1 cellular context compared by ENCODE assay signal in the genomic region with DNA sequence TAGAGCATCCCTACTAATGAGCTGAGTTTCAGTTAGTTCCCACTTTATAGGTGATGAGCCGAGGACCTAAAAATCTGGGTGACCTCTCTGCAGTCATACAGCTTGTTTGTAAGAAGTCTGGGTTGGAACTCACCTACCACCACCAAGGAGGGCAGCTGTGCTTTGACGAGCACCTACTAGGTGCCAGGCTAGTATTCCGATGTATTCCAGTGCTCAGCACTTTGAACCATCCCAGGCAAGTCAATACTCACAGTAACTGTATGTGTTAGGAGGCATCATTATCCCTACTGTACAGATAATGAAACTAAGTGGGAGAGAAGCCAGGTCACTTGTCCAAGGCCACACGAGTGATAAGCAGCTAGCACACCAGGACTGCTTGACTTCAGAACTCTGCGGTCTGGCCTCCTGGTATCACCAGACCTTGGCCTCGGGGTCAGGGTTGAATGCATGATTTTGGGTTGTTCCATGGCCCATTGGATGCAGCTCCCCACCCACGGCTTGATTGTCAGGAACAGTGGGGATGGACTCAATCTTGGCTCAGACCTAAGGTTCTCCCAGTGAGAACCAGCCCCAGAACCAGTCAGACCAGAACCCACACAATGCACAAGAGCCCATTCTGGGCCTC.
TF ChIP-seq lines count a peak whose summit lies in the region.

No MANE protein-coding gene starts in this region.

TF ChIP-seq in HepG2, 621 proteins besides CTCF, POLR2A, EP300 and RAD21 (continued from another document and continues in another):
- TF ChIP-seq ZNF276 (CRISPR knock-in tag; IDR thresholded peaks at IDR 0.05; ENCODE audit: low read depth): 0 out of 2 replicates have a peak, but pooled peaks have one; percentile 48
- no peak for TF ChIP-seq TERF1 (CRISPR knock-in tag; IDR thresholded peaks at IDR 0.05)
- peak; percentile 66; the same call in 1 of the 2 replicates for TF ChIP-seq ZNF121 (CRISPR knock-in tag; IDR thresholded peaks at IDR 0.05)
- peak; percentile 43 for TF ChIP-seq SMAD3 (CRISPR knock-in tag; IDR thresholded peaks at IDR 0.05)
- no peak for TF ChIP-seq ZNF20 (CRISPR knock-in tag; IDR thresholded peaks at IDR 0.05)
- TF ChIP-seq ZNF816 (CRISPR knock-in tag; IDR thresholded peaks at IDR 0.05; ENCODE audit: borderline replicate concordance): no peak
- peak; percentile 88 for TF ChIP-seq GATA4 (IDR thresholded peaks at IDR 0.05; ENCODE audit: borderline replicate concordance, low read depth)
- TF ChIP-seq ZNF670 (CRISPR knock-in tag; IDR thresholded peaks at IDR 0.05; ENCODE audit: borderline replicate concordance): no peak
- TF ChIP-seq ZFP36L1 (CRISPR knock-in tag; IDR thresholded peaks at IDR 0.05): peak; percentile 85
- TF ChIP-seq ZNF12 (CRISPR knock-in tag; IDR thresholded peaks at IDR 0.05): no peak
- no peak for TF ChIP-seq ZBTB2 (CRISPR knock-in tag; IDR thresholded peaks at IDR 0.05; ENCODE audit: low read depth)
- peak; percentile 93; the same call in 1 of the 2 replicates for TF ChIP-seq ESRRA (CRISPR knock-in tag; IDR thresholded peaks at IDR 0.05; ENCODE audit: low read depth)
- no peak for TF ChIP-seq FOXA1 (IDR thresholded peaks at IDR 0.05)
- TF ChIP-seq FOXA1 (CRISPR knock-in tag; IDR thresholded peaks at IDR 0.05): peak; percentile 60
- peak; percentile 65 for TF ChIP-seq ZFX (CRISPR knock-in tag; IDR thresholded peaks at IDR 0.05; ENCODE audit: low read depth)
- no peak for TF ChIP-seq ZNF672 (CRISPR knock-in tag; IDR thresholded peaks at IDR 0.05)
- TF ChIP-seq, protein P1, sequence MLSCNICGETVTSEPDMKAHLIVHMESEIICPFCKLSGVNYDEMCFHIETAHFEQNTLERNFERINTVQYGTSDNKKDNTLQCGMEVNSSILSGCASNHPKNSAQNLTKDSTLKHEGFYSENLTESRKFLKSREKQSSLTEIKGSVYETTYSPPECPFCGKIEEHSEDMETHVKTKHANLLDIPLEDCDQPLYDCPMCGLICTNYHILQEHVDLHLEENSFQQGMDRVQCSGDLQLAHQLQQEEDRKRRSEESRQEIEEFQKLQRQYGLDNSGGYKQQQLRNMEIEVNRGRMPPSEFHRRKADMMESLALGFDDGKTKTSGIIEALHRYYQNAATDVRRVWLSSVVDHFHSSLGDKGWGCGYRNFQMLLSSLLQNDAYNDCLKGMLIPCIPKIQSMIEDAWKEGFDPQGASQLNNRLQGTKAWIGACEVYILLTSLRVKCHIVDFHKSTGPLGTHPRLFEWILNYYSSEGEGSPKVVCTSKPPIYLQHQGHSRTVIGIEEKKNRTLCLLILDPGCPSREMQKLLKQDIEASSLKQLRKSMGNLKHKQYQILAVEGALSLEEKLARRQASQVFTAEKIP (CRISPR knock-in tag; IDR thresholded peaks at IDR 0.05; ENCODE audit: borderline replicate concordance): no peak
- peak; percentile 21; the same call in 1 of the 2 replicates for TF ChIP-seq HIVEP1 (CRISPR knock-in tag; IDR thresholded peaks at IDR 0.05)
- TF ChIP-seq ONECUT2 (CRISPR knock-in tag; IDR thresholded peaks at IDR 0.05): peak; percentile 82
- TF ChIP-seq THRA (CRISPR knock-in tag; IDR thresholded peaks at IDR 0.05; ENCODE audit: borderline replicate concordance): peak; percentile 78
- TF ChIP-seq MTA1 (CRISPR knock-in tag; IDR thresholded peaks at IDR 0.05; ENCODE audit: borderline replicate concordance): peak; percentile 97
- peak; percentile 97 for TF ChIP-seq RARA (CRISPR knock-in tag; IDR thresholded peaks at IDR 0.05)
- TF ChIP-seq SAP130 (CRISPR knock-in tag; IDR thresholded peaks at IDR 0.05; ENCODE audit: low read depth): peak; percentile 79
- peak; percentile 47; the same call in 1 of the 2 replicates for TF ChIP-seq SIX1 (CRISPR knock-in tag; IDR thresholded peaks at IDR 0.05; ENCODE audit: borderline replicate concordance)
- no peak for TF ChIP-seq ZNF33A (CRISPR knock-in tag; IDR thresholded peaks at IDR 0.05; ENCODE audit: borderline replicate concordance)
- peak; percentile 68; the same call in 1 of the 2 replicates for TF ChIP-seq TCF7 (IDR thresholded peaks at IDR 0.05; ENCODE audit: low read depth)
- TF ChIP-seq, protein P2, sequence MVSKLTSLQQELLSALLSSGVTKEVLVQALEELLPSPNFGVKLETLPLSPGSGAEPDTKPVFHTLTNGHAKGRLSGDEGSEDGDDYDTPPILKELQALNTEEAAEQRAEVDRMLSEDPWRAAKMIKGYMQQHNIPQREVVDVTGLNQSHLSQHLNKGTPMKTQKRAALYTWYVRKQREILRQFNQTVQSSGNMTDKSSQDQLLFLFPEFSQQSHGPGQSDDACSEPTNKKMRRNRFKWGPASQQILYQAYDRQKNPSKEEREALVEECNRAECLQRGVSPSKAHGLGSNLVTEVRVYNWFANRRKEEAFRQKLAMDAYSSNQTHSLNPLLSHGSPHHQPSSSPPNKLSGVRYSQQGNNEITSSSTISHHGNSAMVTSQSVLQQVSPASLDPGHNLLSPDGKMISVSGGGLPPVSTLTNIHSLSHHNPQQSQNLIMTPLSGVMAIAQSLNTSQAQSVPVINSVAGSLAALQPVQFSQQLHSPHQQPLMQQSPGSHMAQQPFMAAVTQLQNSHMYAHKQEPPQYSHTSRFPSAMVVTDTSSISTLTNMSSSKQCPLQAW (CRISPR knock-in tag; IDR thresholded peaks at IDR 0.05): peak; percentile 83; the same call in 1 of the 2 replicates
- TF ChIP-seq, protein P3, sequence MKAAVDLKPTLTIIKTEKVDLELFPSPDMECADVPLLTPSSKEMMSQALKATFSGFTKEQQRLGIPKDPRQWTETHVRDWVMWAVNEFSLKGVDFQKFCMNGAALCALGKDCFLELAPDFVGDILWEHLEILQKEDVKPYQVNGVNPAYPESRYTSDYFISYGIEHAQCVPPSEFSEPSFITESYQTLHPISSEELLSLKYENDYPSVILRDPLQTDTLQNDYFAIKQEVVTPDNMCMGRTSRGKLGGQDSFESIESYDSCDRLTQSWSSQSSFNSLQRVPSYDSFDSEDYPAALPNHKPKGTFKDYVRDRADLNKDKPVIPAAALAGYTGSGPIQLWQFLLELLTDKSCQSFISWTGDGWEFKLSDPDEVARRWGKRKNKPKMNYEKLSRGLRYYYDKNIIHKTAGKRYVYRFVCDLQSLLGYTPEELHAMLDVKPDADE (CRISPR knock-in tag; IDR thresholded peaks at IDR 0.05): no peak
- TF ChIP-seq GABPB1 (CRISPR knock-in tag; IDR thresholded peaks at IDR 0.05): 0 out of 2 replicates have a peak, but pooled peaks have one; percentile 14
- no peak for TF ChIP-seq ZNF558 (CRISPR knock-in tag; IDR thresholded peaks at IDR 0.05; ENCODE audit: borderline replicate concordance)
- TF ChIP-seq ZNF224 (CRISPR knock-in tag; IDR thresholded peaks at IDR 0.05): no peak
- TF ChIP-seq NPAS2 (CRISPR knock-in tag; IDR thresholded peaks at IDR 0.05; ENCODE audit: borderline replicate concordance): no peak
- TF ChIP-seq ZFP37 (CRISPR knock-in tag; IDR thresholded peaks at IDR 0.05; ENCODE audit: borderline replicate concordance): no peak
- TF ChIP-seq AHDC1 (CRISPR knock-in tag; IDR thresholded peaks at IDR 0.05; ENCODE audit: borderline replicate concordance): peak; percentile 71; the same call in 1 of the 2 replicates
- TF ChIP-seq BHLHE40 (IDR thresholded peaks at IDR 0.05; ENCODE audit: low read length): no peak
- no peak for TF ChIP-seq ZNF263 (CRISPR knock-in tag; IDR thresholded peaks at IDR 0.05)
- peak; percentile 50 for TF ChIP-seq SKI (IDR thresholded peaks at IDR 0.05; ENCODE audit: partially characterized antibody)
- TF ChIP-seq CC2D1A (CRISPR knock-in tag; IDR thresholded peaks at IDR 0.05): no peak
- no peak for TF ChIP-seq NFRKB (IDR thresholded peaks at IDR 0.05)
- TF ChIP-seq ZNF703 (CRISPR knock-in tag; IDR thresholded peaks at IDR 0.05; ENCODE audit: borderline replicate concordance): peak; percentile 88
- no peak for TF ChIP-seq ZNF788 (CRISPR knock-in tag; IDR thresholded peaks at IDR 0.05; ENCODE audit: borderline replicate concordance)
- TF ChIP-seq RXRA (CRISPR knock-in tag; IDR thresholded peaks at IDR 0.05): peak; percentile 94
- peak; percentile 37; the same call in 1 of the 2 replicates for TF ChIP-seq ZNF749 (CRISPR knock-in tag; IDR thresholded peaks at IDR 0.05; ENCODE audit: borderline replicate concordance)
- no peak for TF ChIP-seq PHF5A (CRISPR knock-in tag; IDR thresholded peaks at IDR 0.05; ENCODE audit: low read depth, unreplicated experiment)
- TF ChIP-seq GTF2F1 (IDR thresholded peaks at IDR 0.05; ENCODE audit: low read length): no peak
- no peak for TF ChIP-seq SUZ12 (IDR thresholded peaks at IDR 0.05; ENCODE audit: low read depth, low read length)
- TF ChIP-seq MBD4 (IDR thresholded peaks at IDR 0.05; ENCODE audit: borderline replicate concordance, low read length): no peak
